ENCODE assay signal across 8 cellular contexts in genomic region chr10:104642311-104643022, GRCh38. TPM values are rescaled to one million over a fixed set of nuclear protein-coding genes. Genes with fewer than 3 reads are reported as not detected.
DNase-seq lines count a peak whose midpoint lies in the region; ATAC-seq and TF ChIP-seq lines count a peak whose summit lies in the region.

No MANE protein-coding gene starts in this region.

- in situ Hi-C loops in Panc1 (cut with HindIII; ENCODE audit: low pct_unique_long_range_greater_than_20kb, low sequenced_read_pairs), result no loop called here

- peak; percentile 45 for TF ChIP-seq CTCF in GM12873 (IDR thresholded peaks at IDR 0.05; ENCODE audit: insufficient read depth, low read depth, low read length, missing control alignments)
- TF ChIP-seq CTCF in Panc1 (IDR thresholded peaks at IDR 0.05), result peak; percentile 18; the same call in 1 of the 2 replicates

- H3K4me3 ChIP-seq in Panc1 (ENCODE audit: low read depth in 2 of 2, low read length in 2 of 2), result no peak overlapping the region
- H3K4me3 ChIP-seq in rectal smooth muscle tissue (ENCODE audit: low read length), result peak overlapping the region; percentile 23

- peaks cover 10% of the 10 kb centered on the region for H3K27me3 ChIP-seq in Panc1 (ENCODE audit: control insufficient read depth, insufficient read depth, low read length)
- peaks cover 5% of the 10 kb centered on the region for H3K27me3 ChIP-seq in rectal smooth muscle tissue (ENCODE audit: control insufficient read depth, insufficient read depth, low read length)

- intact Hi-C loops in Panc1 (cut with micrococcal nuclease; ENCODE audit: unreplicated experiment), result no loop called here
- intact Hi-C loops in Right ventricle myocardium superior (cut with DNase I), result loop anchor here (5.0 kb wide), 1 partner anchor 280 kb away; no protein-coding TSS in a partner anchor

- CTCF ChIA-PET in Panc1 (lab: Charles Lee), result no interaction called here

- H3K36me3 ChIP-seq in Panc1 (ENCODE audit: control insufficient read depth, insufficient read depth, low read length) (no peaks in the 10 kb centered on the region), rectal smooth muscle tissue (ENCODE audit: control insufficient read depth, insufficient read depth, low read length) (no peaks in the 10 kb centered on the region)

- BruUV-seq in Panc1 (replicated peaks; lab: Mats Ljungman, UMichigan), result no TSS peak

- ATAC-seq in Panc1 (no peak; the same call in 1 of the 2 replicates), Right ventricle myocardium superior (ENCODE audit: poor library complexity) (peak; percentile 76), GM19328 (IDR thresholded peaks at IDR 0.05; ENCODE audit: unreplicated experiment) (no peak), HG03565 (IDR thresholded peaks at IDR 0.05; ENCODE audit: unreplicated experiment) (no peak)

- H3K9me3 ChIP-seq in Panc1 (ENCODE audit: control insufficient read depth, insufficient read depth, low read depth, low read length), result no peaks in the 10 kb centered on the region

- no peak for DNase-seq in Panc1 (ENCODE audit: low read depth, low spot score)
- DNase-seq in Right ventricle myocardium superior, result peak; percentile 51
- DNase-seq in NCI-H2029 (lab: John Stamatoyannopoulos, UW), result no peak
- no peak for DNase-seq in OCI-M2 (lab: John Stamatoyannopoulos, UW; ENCODE audit: unreplicated experiment)

- H3K27ac ChIP-seq in Panc1 (ENCODE audit: low read length), result no peak overlapping the region
- no peak overlapping the region for H3K27ac ChIP-seq in rectal smooth muscle tissue (ENCODE audit: low read depth, low read length)

- H3K4me1 ChIP-seq in Panc1 (ENCODE audit: control insufficient read depth, insufficient read depth, low read length) (no peaks in the 10 kb centered on the region), rectal smooth muscle tissue (ENCODE audit: control insufficient read depth, insufficient read depth, low read length) (no peaks in the 10 kb centered on the region)

- H3K9ac ChIP-seq in rectal smooth muscle tissue (ENCODE audit: low read length), result no peak overlapping the region

- POLR2A ChIA-PET in Panc1 (lab: Charles Lee), result no interaction called here

RNA-seq across cellular contexts. Expression of gene SORCS3, which starts 1.4 kb away (rescaled TPM):
- total RNA-seq in Panc1 (2021; ENCODE audit: unreplicated experiment) (not detected), Right ventricle myocardium superior (0.19 TPM)
- not detected for polyA plus RNA-seq in Panc1 (2012; ENCODE audit: insufficient read length)
